ENCODE assay signal across 8 cellular contexts in the genomic region with DNA sequence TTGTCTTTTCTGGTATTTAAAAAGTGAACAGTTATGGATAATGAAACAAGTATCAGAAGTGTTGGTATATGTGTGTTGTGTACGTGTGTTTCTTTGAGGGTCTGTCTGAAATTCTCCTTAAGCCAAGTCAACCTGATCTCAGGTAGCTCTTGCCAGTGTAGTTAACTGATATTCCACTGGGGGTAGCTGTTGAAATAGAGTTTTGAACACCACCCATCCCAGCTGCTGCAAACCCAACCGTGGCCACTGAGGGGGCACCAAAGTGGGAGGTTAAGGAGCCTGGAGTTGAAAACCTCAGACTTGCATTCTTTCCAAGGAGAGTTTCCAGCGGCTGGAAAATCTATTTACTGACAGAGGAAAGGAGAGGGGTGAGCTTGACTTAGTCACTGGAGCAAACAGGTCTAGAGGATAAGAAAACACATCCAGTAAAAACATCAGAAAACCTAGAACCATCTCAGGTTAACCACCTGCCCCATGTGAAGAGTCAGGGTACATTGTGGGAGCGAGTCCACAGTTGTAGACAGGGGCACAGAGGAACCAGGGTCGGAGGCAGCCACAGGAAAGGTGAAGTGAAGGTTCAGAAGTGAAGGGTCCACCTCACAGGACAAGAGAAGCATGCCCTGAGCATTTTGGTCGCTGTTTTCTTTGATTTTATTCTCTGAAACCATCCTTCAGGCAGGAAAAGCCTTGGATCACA. TPM values are rescaled to one million over a fixed set of nuclear protein-coding genes. Genes with fewer than 3 reads are reported as not detected.
DNase-seq lines count a peak whose midpoint lies in the region; ATAC-seq and TF ChIP-seq lines count a peak whose summit lies in the region.

No MANE protein-coding gene starts in this region.

- no peak overlapping the region for H3K27ac ChIP-seq in upper lobe of left lung

- 34 to 45% methylated on average over 5 to 6 of the region's 6 CpGs for WGBS in upper lobe of left lung, 2 donors

- ATAC-seq in GM18909 (IDR thresholded peaks at IDR 0.05; ENCODE audit: poor library complexity, unreplicated experiment) (peak; percentile 90), HG03135 (IDR thresholded peaks at IDR 0.05; ENCODE audit: unreplicated experiment) (peak; percentile 88), upper lobe of left lung (ENCODE audit: low FRiP score in 2 of 2) (no peak)

- no peaks in the 10 kb centered on the region for H3K36me3 ChIP-seq in upper lobe of left lung

- peak; percentile 21 to 50 (median 35) for TF ChIP-seq CTCF in upper lobe of left lung (IDR thresholded peaks at IDR 0.05)

- DNase-seq in Caki2 (ENCODE audit: low read depth), result peak; percentile 23
- DNase-seq in NCI-H2196 treated with DMSO at 0.1 percent for 48 hours (lab: John Stamatoyannopoulos, UW; ENCODE audit: unreplicated experiment), result peak; percentile 11
- DNase-seq in activated T-cell treated with anti-CD3 and anti-CD28 coated beads, Interleukin-2, amount 50 U/mL, for 1 hour, result peak; percentile 34
- DNase-seq in iPS DF 19.7 (ENCODE audit: low read depth, low spot score), result peak; percentile 78
- DNase-seq in upper lobe of left lung, result no peak
- no peak for DNase-seq in posterior vena cava (ENCODE audit: low spot score)

- H3K4me3 ChIP-seq in upper lobe of left lung, result no peak overlapping the region

- TF ChIP-seq POLR2A in upper lobe of left lung (IDR thresholded peaks at IDR 0.05), result no peak

- H3K27me3 ChIP-seq in upper lobe of left lung, result no peaks in the 10 kb centered on the region

- intact Hi-C loops in posterior vena cava (cut with DNase I), result no loop called here

- TF ChIP-seq EP300 in upper lobe of left lung (IDR thresholded peaks at IDR 0.05), result no peak

- no peaks in the 10 kb centered on the region for H3K9me3 ChIP-seq in upper lobe of left lung

- no peaks in the 10 kb centered on the region for H3K4me1 ChIP-seq in upper lobe of left lung

- in situ Hi-C loops in Caki2 (cut with HindIII; ENCODE audit: low pct_unique_long_range_greater_than_20kb, low sequenced_read_pairs), result no loop called here

RNA-seq across cellular contexts. Expression of gene CUL5, which starts 8.8 kb away (rescaled TPM):
- 10.0 and 14.7 TPM in 2 replicates for total RNA-seq in Caki2 (2014; rRNA removed; shearing (Covaris generic); ENCODE audit: low replicate concordance)
- total RNA-seq in upper lobe of left lung, result 10 to 100 TPM; 12.5 to 35.5 (median 24.1) TPM
- 10 to 100 TPM; 35.2 to 40.4 TPM for total RNA-seq in posterior vena cava

Comparison
In these comparisons a context has a peak if more than half of its experiments do, and no peak if none do; other contexts are left out.
1. DNase-seq: peak in Caki2 (single experiment), NCI-H2196 treated with DMSO at 0.1 percent for 48 hours (single experiment), activated T-cell treated with anti-CD3 and anti-CD28 coated beads, Interleukin-2, amount 50 U/mL, for 1 hour (single experiment) and iPS DF 19.7 (single experiment); none in upper lobe of left lung (0 of 2) and posterior vena cava (single experiment).
2. ATAC-seq: peak in GM18909 (single experiment) and HG03135 (single experiment); none in upper lobe of left lung (0 of 2).